ENCODE assay signal across 8 cellular contexts in genomic region chr6:90296346-90297123, GRCh38. TPM values are rescaled to one million over a fixed set of nuclear protein-coding genes. Genes with fewer than 3 reads are reported as not detected.
DNase-seq lines count a peak whose midpoint lies in the region; ATAC-seq and TF ChIP-seq lines count a peak whose summit lies in the region.

TSS of gene BACH2 (minus strand) at chr6:90296843. CDS start at chr6:90008844, 287,999 bp downstream.

- H3K79me2 ChIP-seq in hepatocyte = peaks cover 5% of the 10 kb centered on the region

- peak within 1 kb of the TSS; percentile 96 for H3K4me3 ChIP-seq in hepatocyte
- H3K4me3 ChIP-seq in rectal smooth muscle tissue (ENCODE audit: low read length) = peak within 1 kb of the TSS; percentile 65
- H3K4me3 ChIP-seq in uterus = peak within 1 kb of the TSS; percentile 56 to 97

- H3K4me1 ChIP-seq in hepatocyte (ENCODE audit: insufficient read depth) = no peaks in the 10 kb centered on the region
- H3K4me1 ChIP-seq in rectal smooth muscle tissue (ENCODE audit: control insufficient read depth, insufficient read depth, low read length) = peaks cover 2% of the 10 kb centered on the region
- H3K4me1 ChIP-seq in uterus = no peaks in the 10 kb centered on the region

- H3K27ac ChIP-seq in hepatocyte = peak within 1 kb of the TSS; percentile 84
- peak within 1 kb of the TSS; percentile 77 for H3K27ac ChIP-seq in rectal smooth muscle tissue (ENCODE audit: low read depth, low read length)
- peak within 1 kb of the TSS; percentile 95 to 99 for H3K27ac ChIP-seq in uterus

- ATAC-seq in HG02678 (IDR thresholded peaks at IDR 0.05; ENCODE audit: unreplicated experiment) = peak; percentile 71

- peak; percentile 58 to 80 for TF ChIP-seq POLR2A in uterus (IDR thresholded peaks at IDR 0.05)

- DNase-seq in GM10266 (ENCODE audit: extremely low spot score) = peak; percentile 85
- DNase-seq in NCI-H1417 (lab: John Stamatoyannopoulos, UW) = peak; percentile 86 to 93 (median 91)
- peak; percentile 66 to 93 (median 88) for DNase-seq in T-helper 2 cell
- peak in 57 of 58 donors; percentile 31 to 92 (median 84) for DNase-seq in anterior cingulate cortex (lab: John Stamatoyannopoulos, UW)
- DNase-seq in hepatocyte (ENCODE audit: low spot score) = peak; percentile 97
- peak; percentile 88 to 95 for DNase-seq in uterus

- peak within 1 kb of the TSS; percentile 64 for H3K9ac ChIP-seq in rectal smooth muscle tissue (ENCODE audit: low read length)

- H3K4me2 ChIP-seq in hepatocyte = peak within 1 kb of the TSS; percentile 95

- intact Hi-C loops in uterus (cut with DNase I; ENCODE audit: low total_unique reads) = no loop called here

- TF ChIP-seq CTCF in GM10266 (IDR thresholded peaks at IDR 0.05; ENCODE audit: control insufficient read depth, insufficient read depth, low read depth, missing control alignments) (no peak), hepatocyte (IDR thresholded peaks at IDR 0.05; ENCODE audit: poor library complexity) (no peak), uterus (IDR thresholded peaks at IDR 0.05) (peak in 3 of 4 experiments; percentile 13 to 38 (median 28))

- peak within 1 kb of the TSS; percentile 93 for H2AFZ ChIP-seq in hepatocyte

- H3K36me3 ChIP-seq in hepatocyte (replicated peaks; ENCODE audit: insufficient read depth, low read depth) = no peaks in the 10 kb centered on the region
- H3K36me3 ChIP-seq in rectal smooth muscle tissue (ENCODE audit: control insufficient read depth, insufficient read depth, low read length) = no peaks in the 10 kb centered on the region
- H3K36me3 ChIP-seq in uterus = no peaks in the 10 kb centered on the region

- H3K9me3 ChIP-seq in hepatocyte (ENCODE audit: low read depth) (no peaks in the 10 kb centered on the region), uterus (no peaks in the 10 kb centered on the region)

- H4K20me1 ChIP-seq in hepatocyte (ENCODE audit: insufficient read depth, poor library complexity, severe bottlenecking) = no peaks in the 10 kb centered on the region

- H3K27me3 ChIP-seq in hepatocyte = peaks cover 57% of the 10 kb centered on the region
- H3K27me3 ChIP-seq in rectal smooth muscle tissue (ENCODE audit: control insufficient read depth, insufficient read depth, low read length) = no peaks in the 10 kb centered on the region
- H3K27me3 ChIP-seq in uterus = no peaks in the 10 kb centered on the region

- WGBS in hepatocyte (ENCODE audit: low lambda C conversion rate, missing lambda C conversion rate) = under 1% methylated on average over 29 of the region's 112 CpGs

- no peaks in the 10 kb centered on the region for H3K9me2 ChIP-seq in hepatocyte (replicated peaks; ENCODE audit: insufficient read depth)

RNA-seq across cellular contexts. Expression of gene BACH2, which starts in this region (rescaled TPM):
- total RNA-seq in hepatocyte (2.3 and 7.1 TPM in 2 replicates), uterus (10 to 100 TPM in 2 of 4 donors, 1 to 10 TPM in 2; 1.3 to 15.0 (median 9.7) TPM)
- 2.6 and 3.5 TPM in 2 replicates for polyA plus RNA-seq in hepatocyte

Comparison
In these comparisons a context has a peak if more than half of its experiments do, and no peak if none do; other contexts are left out.
1. Peak in every context shown above with its lines: DNase-seq, ATAC-seq, H3K4me3 ChIP-seq and H3K27ac ChIP-seq.
2. CTCF ChIP-seq: peak in uterus (3 of 4); none in GM10266 (single experiment) and hepatocyte (single experiment).